19 cellular contexts compared by ENCODE assay signal in genomic region chr5:73284196-73284795, GRCh38.
"Had no signal": no experiment of that assay in that cellular context is flagged by ENCODE, and none has a peak within 500 bp of the region (broad histone marks: within the 10 kb centered on the region; RNA-seq: fewer than 3 reads in every experiment).

No MANE protein-coding gene starts in this region.

- H3K27ac Mint-ChIP-seq: activated T-cell treated with anti-CD3 and anti-CD28 coated beads, Interleukin-2, amount 50 U/mL, for 72 hours had no signal

- H3K27ac ChIP-seq: ascending aorta, coronary artery, gastrocnemius medialis had no signal

- H3K9me3 Mint-ChIP-seq: nephron had no signal

- H3K4me1 Mint-ChIP-seq: central memory CD8-positive, alpha-beta T cell had no signal

- DNase-seq: activated CD4-positive, CD25-positive, alpha-beta regulatory T cell treated with anti-CD3 and anti-CD28 coated beads, Interleukin-2, amount 50 U/mL, for 72 hours; activated effector memory CD4-positive, alpha-beta T cell treated with anti-CD3 and anti-CD28 coated beads, Interleukin-2, amount 50 U/mL, for 16 hours; activated naive CD4-positive, alpha-beta T cell treated with anti-CD3 and anti-CD28 coated beads, Interleukin-2, amount 50 U/mL, for 16 hours; activated T-cell treated with anti-CD3 and anti-CD28 coated beads, Interleukin-2, amount 50 U/mL, for 72 hours; gastrocnemius medialis; head of caudate nucleus; kidney glomerular epithelial cell; left ventricle myocardium superior; mesendoderm; nucleus accumbens; posterior cingulate gyrus; stimulated activated CD4-positive, alpha-beta T cell treated with anti-CD3 and anti-CD28 coated beads, Interleukin-1b, Interleukin-23, amount 100 ng/mL, for 48 hours; stimulated activated CD8-positive, alpha-beta memory T cell treated with anti-CD3 and anti-CD28 coated beads, Interleukin-4, amount 100 ng/mL, for 48 hours; stimulated activated naive CD4-positive, alpha-beta T cell had no signal

- ATAC-seq: activated T-cell treated with anti-CD3 and anti-CD28 coated beads, Interleukin-2, amount 50 U/mL, for 72 hours; esophagus mucosa; gastrocnemius medialis; left ventricle myocardium superior had no signal

- H3K4me3 Mint-ChIP-seq: activated T-cell treated with anti-CD3 and anti-CD28 coated beads, Interleukin-2, amount 50 U/mL, for 72 hours; central memory CD8-positive, alpha-beta T cell; nephron had no signal
